In genomic region chr5:9771079-9771478, GRCh38 we compare ENCODE assay signal across 3 cellular contexts.
TF ChIP-seq lines count a peak whose summit lies in the region.

No MANE protein-coding gene starts in this region.

TF ChIP-seq in HepG2, 621 proteins besides CTCF, POLR2A, EP300 and RAD21:
- TF ChIP-seq ZNF704 (CRISPR knock-in tag; IDR thresholded peaks at IDR 0.05; ENCODE audit: borderline replicate concordance) (no peak), RAD51 (IDR thresholded peaks at IDR 0.05; ENCODE audit: borderline replicate concordance) (peak; percentile 50; the same call in 1 of the 2 replicates), ZNF775 (CRISPR knock-in tag; IDR thresholded peaks at IDR 0.05; ENCODE audit: borderline replicate concordance) (no peak)

TF ChIP-seq in A549, 52 proteins besides CTCF, POLR2A, EP300 and RAD21 (continued from another document):
- TF ChIP-seq ELK1 (IDR thresholded peaks at IDR 0.05; ENCODE audit: low read depth, low read length): no peak

TF ChIP-seq in K562, 482 proteins besides CTCF, POLR2A, EP300 and RAD21 (continued from another document):
- TF ChIP-seq USF1 (CRISPR knock-in tag; IDR thresholded peaks at IDR 0.05) (no peak), ZBTB5 (IDR thresholded peaks at IDR 0.05) (no peak), MCM7 (IDR thresholded peaks at IDR 0.05) (no peak), FOXJ2 (tag; IDR thresholded peaks at IDR 0.05) (no peak), MCM3 (IDR thresholded peaks at IDR 0.05) (no peak)
